In the genomic region with DNA sequence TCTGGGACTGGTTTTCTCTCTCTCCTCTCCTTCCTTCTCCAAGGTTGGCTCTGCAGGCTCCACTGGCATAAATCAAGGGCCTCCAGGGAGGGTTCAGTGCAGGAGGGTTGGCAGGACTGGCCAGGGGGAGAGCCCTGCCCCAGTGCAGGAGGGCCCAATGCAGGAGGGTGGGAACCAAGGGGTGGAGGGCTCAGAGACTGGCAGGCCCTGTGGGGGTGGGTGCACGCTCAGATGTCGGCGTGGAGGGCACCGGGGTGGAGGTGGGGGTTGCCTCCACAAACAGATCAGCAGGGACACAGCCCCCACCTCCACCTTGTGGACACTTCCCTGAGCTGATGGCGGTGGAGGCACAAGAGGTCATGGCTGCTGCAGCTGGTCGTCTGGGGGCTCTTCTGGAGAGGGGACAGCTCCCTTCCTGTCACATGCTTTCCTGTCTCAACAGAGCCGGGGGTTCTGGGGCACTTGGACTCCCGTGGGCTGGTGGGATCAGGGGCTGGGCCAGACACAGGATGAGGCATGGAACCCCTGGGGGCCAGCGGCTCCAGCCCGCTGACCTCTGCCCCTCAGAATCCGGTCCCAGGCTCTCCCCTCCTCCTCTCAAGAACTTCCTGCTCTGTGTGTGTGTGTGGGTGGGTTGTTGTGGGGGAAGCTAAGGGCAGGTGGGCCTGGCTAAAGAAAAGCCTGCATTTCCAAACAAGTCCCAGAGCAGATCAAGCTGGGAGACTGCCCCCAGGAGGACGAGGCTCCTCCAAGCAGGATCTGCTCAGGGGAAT, we compare ENCODE assay signal across 9 cellular contexts. TPM values are rescaled to one million over a fixed set of nuclear protein-coding genes. Genes with fewer than 3 reads are reported as not detected.
DNase-seq lines count a peak whose midpoint lies in the region; ATAC-seq and TF ChIP-seq lines count a peak whose summit lies in the region.
"Had no signal": no experiment of that assay in that cellular context is flagged by ENCODE, and none has a peak within 500 bp of the region (broad histone marks: within the 10 kb centered on the region; RNA-seq: fewer than 3 reads in every experiment).

No MANE protein-coding gene starts in this region.

- H3K27me3 ChIP-seq in SK-N-SH (ENCODE audit: insufficient read depth), result no peaks in the 10 kb centered on the region
- H3K27me3 ChIP-seq: SJSA1 had no signal

- TF ChIP-seq RAD21 in SK-N-SH (IDR thresholded peaks at IDR 0.05; ENCODE audit: low read length), result peak; percentile 42; the same call in 1 of the 2 replicates

- no peaks in the 10 kb centered on the region for H3K9me3 ChIP-seq in SK-N-SH
- H3K9me3 ChIP-seq: SJSA1 had no signal

- DNase-seq in GM13977 (ENCODE audit: low spot score) (peak; percentile 69), SK-N-SH (peak; percentile 70), fibroblast of mammary gland (ENCODE audit: low read depth) (peak; percentile 64), pulmonary artery endothelial cell (ENCODE audit: low read depth, low spot score) (peak; percentile 30), T-helper 1 cell (no peak), amniotic stem cell (lab: John Stamatoyannopoulos, UW) (no peak)

- 42% methylated on average over 9 of the region's 12 CpGs for WGBS in SK-N-SH (ENCODE audit: low lambda C conversion rate)

- H3F3A ChIP-seq in SK-N-SH (replicated peaks; ENCODE audit: insufficient read depth), result no peaks in the 10 kb centered on the region

- H3K36me3 ChIP-seq in SK-N-SH (replicated peaks in 1 of 2; ENCODE audit: control insufficient read depth in 1 of 2, insufficient read depth in 2 of 2, low read length in 1 of 2), result peaks cover 0 to 13% of the 10 kb centered on the region in 2 experiments

- CTCF ChIA-PET in SK-N-SH (lab: Yijun Ruan, JAX), result interaction anchor here (0.7 to 2.3 kb wide), 8 partner anchors 17 to 115 kb away, joined by 3 to 11 read pairs (median 3); no protein-coding TSS in a partner anchor

- no peak overlapping the region for H3K4me2 ChIP-seq in SK-N-SH

- ATAC-seq in GM18870 (IDR thresholded peaks at IDR 0.05; ENCODE audit: unreplicated experiment) (no peak), GM19455 (IDR thresholded peaks at IDR 0.05; ENCODE audit: unreplicated experiment) (no peak)

- H3K4me3 ChIP-seq in SK-N-SH (ENCODE audit: low read depth in 2 of 2, low read length in 1 of 2), result no peak overlapping the region
- H3K4me3 ChIP-seq in fibroblast of mammary gland (ENCODE audit: control insufficient read depth, low read depth, low read length), result no peak overlapping the region
- H3K4me3 ChIP-seq: SJSA1 had no signal

- peaks cover 0 to 53% of the 10 kb centered on the region in 2 experiments; a peak in 1 of 4 replicates for H3K4me1 ChIP-seq in SK-N-SH (ENCODE audit: control insufficient read depth in 1 of 2, insufficient read depth in 2 of 2, low read depth in 1 of 2, low read length in 1 of 2)

- H4K20me1 ChIP-seq in SK-N-SH (ENCODE audit: insufficient read depth), result no peaks in the 10 kb centered on the region

- TF ChIP-seq EP300 in SK-N-SH (IDR thresholded peaks at IDR 0.05; ENCODE audit: borderline replicate concordance in 1 of 2, low read depth in 1 of 2, low read length in 1 of 2), result no peak

- H3K79me2 ChIP-seq in SK-N-SH (ENCODE audit: insufficient read depth), result peaks cover 4% of the 10 kb centered on the region

- TF ChIP-seq CTCF in GM13977 (IDR thresholded peaks at IDR 0.05; ENCODE audit: extremely low read depth, insufficient read depth, missing control alignments) (no peak), SK-N-SH (IDR thresholded peaks at IDR 0.05) (no peak), fibroblast of mammary gland (conservative IDR thresholded peaks at IDR 0.05; ENCODE audit: control insufficient read depth, insufficient read depth, low read depth, low read length) (peak; percentile 44)

- H3K27ac ChIP-seq in SK-N-SH (ENCODE audit: low read depth in 2 of 2, low read length in 1 of 2), result peak overlapping the region in 1 of 2 experiments; percentile 76; a peak in 2 of 4 replicates
- H3K27ac ChIP-seq: SJSA1 had no signal

- POLR2A ChIA-PET in SK-N-SH (lab: Yijun Ruan, JAX), result no interaction called here

- no peak overlapping the region for H2AFZ ChIP-seq in SK-N-SH (ENCODE audit: low read depth)

- H3K9me2 ChIP-seq in SK-N-SH, result no peaks in the 10 kb centered on the region

- no peak overlapping the region for H3K9ac ChIP-seq in SK-N-SH

- in situ Hi-C loops in GM13977 (cut with MboI; ENCODE audit: low pct_unique_long_range_greater_than_20kb, low sequenced_read_pairs, unreplicated experiment), result loop anchor here (5.0 kb wide), 1 partner anchor 151 kb away; a partner anchor contains a TSS

TF ChIP-seq in SK-N-SH, 30 proteins besides CTCF, POLR2A, EP300 and RAD21:
- no peak for TF ChIP-seq GABPA (IDR thresholded peaks at IDR 0.05; ENCODE audit: low read depth)
- no peak for TF ChIP-seq EZH2phosphoT487 (IDR thresholded peaks at IDR 0.05; ENCODE audit: borderline replicate concordance, low read depth)
- no peak for TF ChIP-seq RXRA (IDR thresholded peaks at IDR 0.05; ENCODE audit: borderline replicate concordance, low read depth)
- TF ChIP-seq, protein P1, sequence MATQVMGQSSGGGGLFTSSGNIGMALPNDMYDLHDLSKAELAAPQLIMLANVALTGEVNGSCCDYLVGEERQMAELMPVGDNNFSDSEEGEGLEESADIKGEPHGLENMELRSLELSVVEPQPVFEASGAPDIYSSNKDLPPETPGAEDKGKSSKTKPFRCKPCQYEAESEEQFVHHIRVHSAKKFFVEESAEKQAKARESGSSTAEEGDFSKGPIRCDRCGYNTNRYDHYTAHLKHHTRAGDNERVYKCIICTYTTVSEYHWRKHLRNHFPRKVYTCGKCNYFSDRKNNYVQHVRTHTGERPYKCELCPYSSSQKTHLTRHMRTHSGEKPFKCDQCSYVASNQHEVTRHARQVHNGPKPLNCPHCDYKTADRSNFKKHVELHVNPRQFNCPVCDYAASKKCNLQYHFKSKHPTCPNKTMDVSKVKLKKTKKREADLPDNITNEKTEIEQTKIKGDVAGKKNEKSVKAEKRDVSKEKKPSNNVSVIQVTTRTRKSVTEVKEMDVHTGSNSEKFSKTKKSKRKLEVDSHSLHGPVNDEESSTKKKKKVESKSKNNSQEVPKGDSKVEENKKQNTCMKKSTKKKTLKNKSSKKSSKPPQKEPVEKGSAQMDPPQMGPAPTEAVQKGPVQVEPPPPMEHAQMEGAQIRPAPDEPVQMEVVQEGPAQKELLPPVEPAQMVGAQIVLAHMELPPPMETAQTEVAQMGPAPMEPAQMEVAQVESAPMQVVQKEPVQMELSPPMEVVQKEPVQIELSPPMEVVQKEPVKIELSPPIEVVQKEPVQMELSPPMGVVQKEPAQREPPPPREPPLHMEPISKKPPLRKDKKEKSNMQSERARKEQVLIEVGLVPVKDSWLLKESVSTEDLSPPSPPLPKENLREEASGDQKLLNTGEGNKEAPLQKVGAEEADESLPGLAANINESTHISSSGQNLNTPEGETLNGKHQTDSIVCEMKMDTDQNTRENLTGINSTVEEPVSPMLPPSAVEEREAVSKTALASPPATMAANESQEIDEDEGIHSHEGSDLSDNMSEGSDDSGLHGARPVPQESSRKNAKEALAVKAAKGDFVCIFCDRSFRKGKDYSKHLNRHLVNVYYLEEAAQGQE (IDR thresholded peaks at IDR 0.05; ENCODE audit: low read depth, low read length), result no peak

RNA-seq across cellular contexts. Expression of a gene that starts 2.7 kb away (rescaled TPM):
- polyA plus RNA-seq in SK-N-SH (2012; rRNA removed), result not detected in 2 replicates
- not detected in 2 replicates for polyA plus RNA-seq in SK-N-SH (2012; cell fraction: cytosol; rRNA removed)
- not detected in 2 replicates for polyA plus RNA-seq in SK-N-SH (2012; cell fraction: nucleus; rRNA removed)
- total RNA-seq in pulmonary artery endothelial cell, result not detected in 2 replicates
- total RNA-seq: SJSA1 had no signal

RNA-seq across cellular contexts. Expression of a gene that starts 6.5 kb away (rescaled TPM):
- polyA plus RNA-seq in SK-N-SH (2012; rRNA removed), result 137 and 161 TPM in 2 replicates
- 108 and 143 TPM in 2 replicates for polyA plus RNA-seq in SK-N-SH (2012; cell fraction: cytosol; rRNA removed)
- 139 and 148 TPM in 2 replicates for polyA plus RNA-seq in SK-N-SH (2012; cell fraction: nucleus; rRNA removed)
- total RNA-seq in pulmonary artery endothelial cell, result 139 and 153 TPM in 2 replicates

RNA-seq across cellular contexts. Expression of a gene that starts 27.5 kb away (rescaled TPM):
- polyA plus RNA-seq in SK-N-SH (2012; rRNA removed), result 0.11 and 0.15 TPM in 2 replicates
- 0.10 and 0.26 TPM in 2 replicates for polyA plus RNA-seq in SK-N-SH (2012; cell fraction: cytosol; rRNA removed)
- 0.43 and 0.71 TPM in 2 replicates for polyA plus RNA-seq in SK-N-SH (2012; cell fraction: nucleus; rRNA removed)
- 7.2 and 13.0 TPM in 2 replicates for total RNA-seq in pulmonary artery endothelial cell

RNA-seq across cellular contexts. Expression of a gene that starts 36.3 kb away (rescaled TPM):
- polyA plus RNA-seq in SK-N-SH (2012; rRNA removed), result 24.2 and 26.2 TPM in 2 replicates
- 13.7 and 19.3 TPM in 2 replicates for polyA plus RNA-seq in SK-N-SH (2012; cell fraction: cytosol; rRNA removed)
- 25.6 and 26.2 TPM in 2 replicates for polyA plus RNA-seq in SK-N-SH (2012; cell fraction: nucleus; rRNA removed)
- total RNA-seq in pulmonary artery endothelial cell, result 106 and 113 TPM in 2 replicates

Comparison
In these comparisons a context has a peak if more than half of its experiments do, and no peak if none do; other contexts are left out.
1. DNase-seq: peak in GM13977 (single experiment), SK-N-SH (single experiment), fibroblast of mammary gland (single experiment) and pulmonary artery endothelial cell (single experiment); none in T-helper 1 cell (0 of 5) and amniotic stem cell (single experiment).